In genomic region chr13:24146961-24147569, GRCh38 we compare ENCODE assay signal across 1 cellular context.
TF ChIP-seq lines count a peak whose summit lies in the region.

No MANE protein-coding gene starts in this region.

TF ChIP-seq in HepG2, 621 proteins besides CTCF, POLR2A, EP300 and RAD21:
- TF ChIP-seq ZNF280D (CRISPR knock-in tag; IDR thresholded peaks at IDR 0.05): no peak
- TF ChIP-seq, protein P1, sequence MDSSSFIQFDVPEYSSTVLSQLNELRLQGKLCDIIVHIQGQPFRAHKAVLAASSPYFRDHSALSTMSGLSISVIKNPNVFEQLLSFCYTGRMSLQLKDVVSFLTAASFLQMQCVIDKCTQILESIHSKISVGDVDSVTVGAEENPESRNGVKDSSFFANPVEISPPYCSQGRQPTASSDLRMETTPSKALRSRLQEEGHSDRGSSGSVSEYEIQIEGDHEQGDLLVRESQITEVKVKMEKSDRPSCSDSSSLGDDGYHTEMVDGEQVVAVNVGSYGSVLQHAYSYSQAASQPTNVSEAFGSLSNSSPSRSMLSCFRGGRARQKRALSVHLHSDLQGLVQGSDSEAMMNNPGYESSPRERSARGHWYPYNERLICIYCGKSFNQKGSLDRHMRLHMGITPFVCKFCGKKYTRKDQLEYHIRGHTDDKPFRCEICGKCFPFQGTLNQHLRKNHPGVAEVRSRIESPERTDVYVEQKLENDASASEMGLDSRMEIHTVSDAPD (CRISPR knock-in tag; IDR thresholded peaks at IDR 0.05): no peak
